1 cellular context compared by ENCODE assay signal in genomic region chr10:68560201-68560915, GRCh38.
TF ChIP-seq lines count a peak whose summit lies in the region.

TET1 (plus strand) TSS chr10:68560337; CDS start chr10:68572339, 12,002 bp downstream.

TF ChIP-seq in HepG2, 621 proteins besides CTCF, POLR2A, EP300 and RAD21 (continued from another document and continues in another):
- TF ChIP-seq, protein P1, sequence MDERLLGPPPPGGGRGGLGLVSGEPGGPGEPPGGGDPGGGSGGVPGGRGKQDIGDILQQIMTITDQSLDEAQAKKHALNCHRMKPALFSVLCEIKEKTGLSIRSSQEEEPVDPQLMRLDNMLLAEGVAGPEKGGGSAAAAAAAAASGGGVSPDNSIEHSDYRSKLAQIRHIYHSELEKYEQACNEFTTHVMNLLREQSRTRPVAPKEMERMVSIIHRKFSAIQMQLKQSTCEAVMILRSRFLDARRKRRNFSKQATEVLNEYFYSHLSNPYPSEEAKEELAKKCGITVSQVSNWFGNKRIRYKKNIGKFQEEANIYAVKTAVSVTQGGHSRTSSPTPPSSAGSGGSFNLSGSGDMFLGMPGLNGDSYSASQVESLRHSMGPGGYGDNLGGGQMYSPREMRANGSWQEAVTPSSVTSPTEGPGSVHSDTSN (CRISPR knock-in tag; IDR thresholded peaks at IDR 0.05), result no peak
- TF ChIP-seq, protein P2, sequence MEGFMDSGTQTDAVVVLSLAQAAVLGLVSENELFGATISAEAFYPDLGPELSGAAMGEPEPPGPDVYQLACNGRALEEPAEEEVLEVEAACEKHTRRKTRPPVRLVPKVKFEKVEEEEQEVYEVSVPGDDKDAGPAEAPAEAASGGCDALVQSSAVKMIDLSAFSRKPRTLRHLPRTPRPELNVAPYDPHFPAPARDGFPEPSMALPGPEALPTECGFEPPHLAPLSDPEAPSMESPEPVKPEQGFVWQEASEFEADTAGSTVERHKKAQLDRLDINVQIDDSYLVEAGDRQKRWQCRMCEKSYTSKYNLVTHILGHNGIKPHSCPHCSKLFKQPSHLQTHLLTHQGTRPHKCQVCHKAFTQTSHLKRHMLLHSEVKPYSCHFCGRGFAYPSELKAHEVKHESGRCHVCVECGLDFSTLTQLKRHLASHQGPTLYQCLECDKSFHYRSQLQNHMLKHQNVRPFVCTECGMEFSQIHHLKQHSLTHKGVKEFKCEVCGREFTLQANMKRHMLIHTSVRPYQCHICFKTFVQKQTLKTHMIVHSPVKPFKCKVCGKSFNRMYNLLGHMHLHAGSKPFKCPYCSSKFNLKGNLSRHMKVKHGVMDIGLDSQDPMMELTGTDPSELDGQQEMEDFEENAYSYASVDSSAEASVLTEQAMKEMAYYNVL (CRISPR knock-in tag; IDR thresholded peaks at IDR 0.05; ENCODE audit: borderline replicate concordance), result peak; percentile 53; the same call in 1 of the 2 replicates
- TF ChIP-seq CSRNP1 (CRISPR knock-in tag; IDR thresholded peaks at IDR 0.05), result peak; percentile 90
- 0 out of 2 replicates have a peak, but pooled peaks have one; percentile 35 for TF ChIP-seq ZNF556 (CRISPR knock-in tag; IDR thresholded peaks at IDR 0.05; ENCODE audit: borderline replicate concordance)
- TF ChIP-seq ZNF619 (CRISPR knock-in tag; IDR thresholded peaks at IDR 0.05), result no peak
- TF ChIP-seq ZNF121 (CRISPR knock-in tag; IDR thresholded peaks at IDR 0.05), result peak; percentile 38; the same call in 1 of the 2 replicates
- 0 out of 2 replicates have a peak, but pooled peaks have one; percentile 38 for TF ChIP-seq KLF9 (CRISPR knock-in tag; IDR thresholded peaks at IDR 0.05; ENCODE audit: low read depth)
- TF ChIP-seq ZNF10 (CRISPR knock-in tag; IDR thresholded peaks at IDR 0.05; ENCODE audit: borderline replicate concordance, low read depth), result no peak
- peak; percentile 75 for TF ChIP-seq ARID2 (CRISPR knock-in tag; IDR thresholded peaks at IDR 0.05; ENCODE audit: borderline replicate concordance)
- no peak; the same call in 1 of the 2 replicates for TF ChIP-seq MYPOP (CRISPR knock-in tag; IDR thresholded peaks at IDR 0.05)
- TF ChIP-seq ZNF430 (CRISPR knock-in tag; IDR thresholded peaks at IDR 0.05), result 0 out of 2 replicates have a peak, but pooled peaks have one; percentile 24
- TF ChIP-seq, protein P3, sequence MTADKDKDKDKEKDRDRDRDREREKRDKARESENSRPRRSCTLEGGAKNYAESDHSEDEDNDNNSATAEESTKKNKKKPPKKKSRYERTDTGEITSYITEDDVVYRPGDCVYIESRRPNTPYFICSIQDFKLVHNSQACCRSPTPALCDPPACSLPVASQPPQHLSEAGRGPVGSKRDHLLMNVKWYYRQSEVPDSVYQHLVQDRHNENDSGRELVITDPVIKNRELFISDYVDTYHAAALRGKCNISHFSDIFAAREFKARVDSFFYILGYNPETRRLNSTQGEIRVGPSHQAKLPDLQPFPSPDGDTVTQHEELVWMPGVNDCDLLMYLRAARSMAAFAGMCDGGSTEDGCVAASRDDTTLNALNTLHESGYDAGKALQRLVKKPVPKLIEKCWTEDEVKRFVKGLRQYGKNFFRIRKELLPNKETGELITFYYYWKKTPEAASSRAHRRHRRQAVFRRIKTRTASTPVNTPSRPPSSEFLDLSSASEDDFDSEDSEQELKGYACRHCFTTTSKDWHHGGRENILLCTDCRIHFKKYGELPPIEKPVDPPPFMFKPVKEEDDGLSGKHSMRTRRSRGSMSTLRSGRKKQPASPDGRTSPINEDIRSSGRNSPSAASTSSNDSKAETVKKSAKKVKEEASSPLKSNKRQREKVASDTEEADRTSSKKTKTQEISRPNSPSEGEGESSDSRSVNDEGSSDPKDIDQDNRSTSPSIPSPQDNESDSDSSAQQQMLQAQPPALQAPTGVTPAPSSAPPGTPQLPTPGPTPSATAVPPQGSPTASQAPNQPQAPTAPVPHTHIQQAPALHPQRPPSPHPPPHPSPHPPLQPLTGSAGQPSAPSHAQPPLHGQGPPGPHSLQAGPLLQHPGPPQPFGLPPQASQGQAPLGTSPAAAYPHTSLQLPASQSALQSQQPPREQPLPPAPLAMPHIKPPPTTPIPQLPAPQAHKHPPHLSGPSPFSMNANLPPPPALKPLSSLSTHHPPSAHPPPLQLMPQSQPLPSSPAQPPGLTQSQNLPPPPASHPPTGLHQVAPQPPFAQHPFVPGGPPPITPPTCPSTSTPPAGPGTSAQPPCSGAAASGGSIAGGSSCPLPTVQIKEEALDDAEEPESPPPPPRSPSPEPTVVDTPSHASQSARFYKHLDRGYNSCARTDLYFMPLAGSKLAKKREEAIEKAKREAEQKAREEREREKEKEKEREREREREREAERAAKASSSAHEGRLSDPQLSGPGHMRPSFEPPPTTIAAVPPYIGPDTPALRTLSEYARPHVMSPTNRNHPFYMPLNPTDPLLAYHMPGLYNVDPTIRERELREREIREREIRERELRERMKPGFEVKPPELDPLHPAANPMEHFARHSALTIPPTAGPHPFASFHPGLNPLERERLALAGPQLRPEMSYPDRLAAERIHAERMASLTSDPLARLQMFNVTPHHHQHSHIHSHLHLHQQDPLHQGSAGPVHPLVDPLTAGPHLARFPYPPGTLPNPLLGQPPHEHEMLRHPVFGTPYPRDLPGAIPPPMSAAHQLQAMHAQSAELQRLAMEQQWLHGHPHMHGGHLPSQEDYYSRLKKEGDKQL (CRISPR knock-in tag; IDR thresholded peaks at IDR 0.05; ENCODE audit: low read depth), result no peak
- 0 out of 2 replicates have a peak, but pooled peaks have one; percentile 29 for TF ChIP-seq ELF4 (CRISPR knock-in tag; IDR thresholded peaks at IDR 0.05; ENCODE audit: borderline replicate concordance)
- TF ChIP-seq ZNF224 (CRISPR knock-in tag; IDR thresholded peaks at IDR 0.05), result no peak
- no peak for TF ChIP-seq FOXO4 (CRISPR knock-in tag; conservative IDR thresholded peaks at IDR 0.05)
- TF ChIP-seq, protein P4, sequence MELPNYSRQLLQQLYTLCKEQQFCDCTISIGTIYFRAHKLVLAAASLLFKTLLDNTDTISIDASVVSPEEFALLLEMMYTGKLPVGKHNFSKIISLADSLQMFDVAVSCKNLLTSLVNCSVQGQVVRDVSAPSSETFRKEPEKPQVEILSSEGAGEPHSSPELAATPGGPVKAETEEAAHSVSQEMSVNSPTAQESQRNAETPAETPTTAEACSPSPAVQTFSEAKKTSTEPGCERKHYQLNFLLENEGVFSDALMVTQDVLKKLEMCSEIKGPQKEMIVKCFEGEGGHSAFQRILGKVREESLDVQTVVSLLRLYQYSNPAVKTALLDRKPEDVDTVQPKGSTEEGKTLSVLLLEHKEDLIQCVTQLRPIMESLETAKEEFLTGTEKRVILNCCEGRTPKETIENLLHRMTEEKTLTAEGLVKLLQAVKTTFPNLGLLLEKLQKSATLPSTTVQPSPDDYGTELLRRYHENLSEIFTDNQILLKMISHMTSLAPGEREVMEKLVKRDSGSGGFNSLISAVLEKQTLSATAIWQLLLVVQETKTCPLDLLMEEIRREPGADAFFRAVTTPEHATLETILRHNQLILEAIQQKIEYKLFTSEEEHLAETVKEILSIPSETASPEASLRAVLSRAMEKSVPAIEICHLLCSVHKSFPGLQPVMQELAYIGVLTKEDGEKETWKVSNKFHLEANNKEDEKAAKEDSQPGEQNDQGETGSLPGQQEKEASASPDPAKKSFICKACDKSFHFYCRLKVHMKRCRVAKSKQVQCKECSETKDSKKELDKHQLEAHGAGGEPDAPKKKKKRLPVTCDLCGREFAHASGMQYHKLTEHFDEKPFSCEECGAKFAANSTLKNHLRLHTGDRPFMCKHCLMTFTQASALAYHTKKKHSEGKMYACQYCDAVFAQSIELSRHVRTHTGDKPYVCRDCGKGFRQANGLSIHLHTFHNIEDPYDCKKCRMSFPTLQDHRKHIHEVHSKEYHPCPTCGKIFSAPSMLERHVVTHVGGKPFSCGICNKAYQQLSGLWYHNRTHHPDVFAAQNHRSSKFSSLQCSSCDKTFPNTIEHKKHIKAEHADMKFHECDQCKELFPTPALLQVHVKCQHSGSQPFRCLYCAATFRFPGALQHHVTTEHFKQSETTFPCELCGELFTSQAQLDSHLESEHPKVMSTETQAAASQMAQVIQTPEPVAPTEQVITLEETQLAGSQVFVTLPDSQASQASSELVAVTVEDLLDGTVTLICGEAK (IDR thresholded peaks at IDR 0.05), result no peak
- TF ChIP-seq, protein P4 (CRISPR knock-in tag; IDR thresholded peaks at IDR 0.05), result peak; percentile 54; the same call in 1 of the 2 replicates
- TF ChIP-seq, protein P5, sequence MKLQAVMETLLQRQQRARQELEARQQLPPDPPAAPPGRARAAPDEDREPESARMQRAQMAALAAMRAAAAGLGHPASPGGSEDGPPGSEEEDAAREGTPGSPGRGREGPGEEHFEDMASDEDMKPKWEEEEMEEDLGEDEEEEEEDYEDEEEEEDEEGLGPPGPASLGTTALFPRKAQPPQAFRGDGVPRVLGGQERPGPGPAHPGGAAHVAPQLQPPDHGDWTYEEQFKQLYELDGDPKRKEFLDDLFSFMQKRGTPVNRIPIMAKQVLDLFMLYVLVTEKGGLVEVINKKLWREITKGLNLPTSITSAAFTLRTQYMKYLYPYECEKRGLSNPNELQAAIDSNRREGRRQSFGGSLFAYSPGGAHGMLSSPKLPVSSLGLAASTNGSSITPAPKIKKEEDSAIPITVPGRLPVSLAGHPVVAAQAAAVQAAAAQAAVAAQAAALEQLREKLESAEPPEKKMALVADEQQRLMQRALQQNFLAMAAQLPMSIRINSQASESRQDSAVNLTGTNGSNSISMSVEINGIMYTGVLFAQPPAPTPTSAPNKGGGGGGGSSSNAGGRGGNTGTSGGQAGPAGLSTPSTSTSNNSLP (IDR thresholded peaks at IDR 0.05; ENCODE audit: low read depth, low read length), result no peak
- TF ChIP-seq EED (CRISPR knock-in tag; IDR thresholded peaks at IDR 0.05), result peak; percentile 86; the same call in 1 of the 2 replicates
- TF ChIP-seq ZSCAN29 (CRISPR knock-in tag; conservative IDR thresholded peaks at IDR 0.05), result 0 out of 2 replicates have a peak, but pooled peaks have one; percentile 28
- peak; percentile 81 for TF ChIP-seq ZSCAN31 (CRISPR knock-in tag; IDR thresholded peaks at IDR 0.05; ENCODE audit: low read depth)
- TF ChIP-seq ZBTB39 (CRISPR knock-in tag; IDR thresholded peaks at IDR 0.05), result peak; percentile 61; the same call in 1 of the 2 replicates
- TF ChIP-seq ZNF24 (IDR thresholded peaks at IDR 0.05), result no peak
